Comparison of ENCODE assay signal across 29 cellular contexts in the genomic region with DNA sequence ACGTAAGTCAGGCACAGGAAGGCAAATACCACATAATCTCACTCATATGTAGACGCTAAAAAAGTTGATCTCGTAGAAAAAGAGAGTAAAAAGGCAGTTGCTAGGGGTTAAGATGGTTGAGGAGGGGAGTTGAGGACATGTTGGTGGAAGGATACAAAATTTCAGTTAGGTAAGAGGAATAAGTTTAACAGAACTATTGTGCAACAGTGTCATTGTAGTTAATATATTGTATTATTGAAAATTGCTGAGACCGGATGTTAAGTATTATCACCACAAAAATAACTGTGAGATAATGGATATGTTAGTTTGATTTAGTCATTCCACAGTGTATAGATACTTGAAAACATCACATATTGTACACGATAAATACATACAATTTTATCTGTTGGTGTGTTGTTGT.
"Had no signal": no experiment of that assay in that cellular context is flagged by ENCODE, and none has a peak within 500 bp of the region (broad histone marks: within the 10 kb centered on the region; RNA-seq: fewer than 3 reads in every experiment).

No MANE protein-coding gene starts in this region.

- H3K27me3 ChIP-seq: dorsolateral prefrontal cortex, esophagus squamous epithelium, gastrocnemius medialis, heart right ventricle, left lung had no signal

- H3K4me1 Mint-ChIP-seq: endodermal cell, mesothelial cell of epicardium, naive B cell had no signal

- H3K9me3 ChIP-seq: esophagus squamous epithelium, gastrocnemius medialis, lower lobe of right lung, mucosa of descending colon had no signal

- H3K27me3 Mint-ChIP-seq: effector memory CD8-positive, alpha-beta T cell had no signal

- H3K36me3 Mint-ChIP-seq: mesothelial cell of epicardium, naive B cell had no signal

- H3K27ac Mint-ChIP-seq: effector memory CD8-positive, alpha-beta T cell; endodermal cell; mesothelial cell of epicardium had no signal

- H3K27ac ChIP-seq: coronary artery, dorsolateral prefrontal cortex, epithelial cell of prostate, esophagus squamous epithelium, gastrocnemius medialis, heart right ventricle, left lung, lower lobe of right lung had no signal

- H3K4me3 Mint-ChIP-seq: effector memory CD8-positive, alpha-beta T cell; endodermal cell; mesothelial cell of epicardium; naive B cell had no signal

- H3K36me3 ChIP-seq: esophagus squamous epithelium, gastrocnemius medialis, heart right ventricle, left lung, lower lobe of right lung had no signal

- ATAC-seq: effector memory CD8-positive, alpha-beta T cell; esophagus mucosa; gastrocnemius medialis; heart right ventricle; left cardiac atrium; left lung; left ventricle myocardium superior; lower lobe of right lung; mucosa of descending colon had no signal

- H3K4me1 ChIP-seq: esophagus squamous epithelium, gastrocnemius medialis, left lung, lower lobe of right lung had no signal

- FAIRE-seq: colon, endometrium, islet of Langerhans, keratinocyte had no signal

- DNase-seq: dermis blood vessel endothelial cell; dorsolateral prefrontal cortex; effector CD4-positive, alpha-beta T cell; effector memory CD8-positive, alpha-beta T cell; endodermal cell; erythroblast; esophagus squamous epithelium; foreskin fibroblast; foreskin melanocyte; gastrocnemius medialis; glutamatergic neuron; head of caudate nucleus; heart right ventricle; hippocampal formation; left cardiac atrium; left lung; left ventricle myocardium superior; lower lobe of right lung; mesenchymal stem cell; mucosa of descending colon; naive B cell had no signal

- H3K9me3 Mint-ChIP-seq: effector memory CD8-positive, alpha-beta T cell; endodermal cell had no signal

- H3K4me3 ChIP-seq: coronary artery, dorsolateral prefrontal cortex, esophagus squamous epithelium, gastrocnemius medialis, heart right ventricle, left lung, lower lobe of right lung, mucosa of descending colon had no signal
